ENCODE assay signal across 8 cellular contexts in the genomic region with DNA sequence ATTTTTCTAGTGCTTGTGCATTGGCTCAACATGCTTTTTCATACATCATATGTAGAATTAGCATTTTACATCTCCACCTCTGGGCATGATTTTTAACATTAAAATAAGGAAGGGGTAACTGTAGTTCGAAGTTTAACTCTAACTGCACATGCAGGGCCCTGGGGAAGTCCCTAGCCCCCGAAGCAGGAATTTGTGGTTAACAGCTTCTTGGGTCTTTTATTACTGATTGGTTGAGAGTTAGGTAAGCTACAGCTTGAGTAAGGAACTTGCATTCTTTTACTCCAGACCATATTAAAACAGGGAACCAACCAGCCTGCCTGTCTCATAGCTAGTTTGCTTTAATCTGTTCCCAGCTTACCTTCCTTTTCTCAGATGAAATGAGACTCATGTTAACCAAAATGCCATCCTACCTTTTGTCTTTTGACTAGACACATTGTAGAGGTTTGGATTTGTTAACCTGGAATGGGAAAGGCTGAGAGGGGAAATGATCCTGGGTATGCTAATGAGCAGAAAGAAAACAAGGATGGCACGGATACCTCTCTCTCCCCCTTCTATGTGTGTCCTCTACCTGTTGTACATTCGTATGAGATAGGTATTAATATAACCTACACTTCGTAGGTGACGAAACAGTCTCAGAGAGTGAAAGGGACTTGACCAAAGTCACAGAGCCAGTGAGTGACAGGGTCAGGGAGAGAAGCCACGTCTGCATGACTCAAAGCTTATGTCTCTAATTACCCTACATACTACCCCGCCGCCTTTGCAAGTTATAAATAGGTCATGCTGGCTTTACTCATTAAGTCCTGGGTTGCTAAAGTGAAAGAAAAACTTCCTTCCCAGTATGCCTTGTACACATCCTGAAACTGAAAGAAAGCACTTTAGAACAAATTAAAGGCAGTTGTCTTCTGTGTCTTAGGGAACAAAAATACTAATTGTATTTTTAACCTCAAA.
DNase-seq lines count a peak whose midpoint lies in the region; ATAC-seq, FAIRE-seq and TF ChIP-seq lines count a peak whose summit lies in the region.

No MANE protein-coding gene starts in this region.

- FAIRE-seq in GM19239 (lab: Jason Lieb, UNC): peak; percentile 100

- peak overlapping the region; percentile 30 for H3K4me3 ChIP-seq in effector memory CD4-positive, alpha-beta T cell (ENCODE audit: insufficient read depth, low read depth, low read length, poor library complexity, severe bottlenecking)
- no peak overlapping the region for H3K4me3 ChIP-seq in sigmoid colon

- no peak for TF ChIP-seq POLR2A in sigmoid colon (IDR thresholded peaks at IDR 0.05)

- 33 to 43% methylated on average over 9 of the region's 9 CpGs for WGBS in sigmoid colon, 2 donors

- intact Hi-C loops in sigmoid colon (cut with DNase I): no loop called here

- no peaks in the 10 kb centered on the region for H3K4me1 ChIP-seq in effector memory CD4-positive, alpha-beta T cell (ENCODE audit: control insufficient read depth, insufficient read depth, low read length, poor library complexity, severe bottlenecking)
- H3K4me1 ChIP-seq in sigmoid colon: no peaks in the 10 kb centered on the region

- peak; percentile 97 for ATAC-seq in HG03097 (IDR thresholded peaks at IDR 0.05; ENCODE audit: low FRiP score, unreplicated experiment)

- DNase-seq in GM19239 (ENCODE audit: insufficient read length, low spot score) (peak; percentile 3), SW480 (ENCODE audit: low spot score) (peak; percentile 6), sigmoid colon (no peak), cerebellum (ENCODE audit: low spot score) (no peak), NCI-H82 (lab: John Stamatoyannopoulos, UW) (no peak)
- peak in 2 of 3 donors; percentile 12 for DNase-seq in effector memory CD4-positive, alpha-beta T cell
- DNase-seq in stimulated activated CD8-positive, alpha-beta memory T cell treated with anti-CD3 and anti-CD28 coated beads, Interleukin-7, amount 100 ng/mL, for 48 hours (ENCODE audit: extremely low read depth in 1 of 2, low read depth in 1 of 2): peak; percentile 17 to 45

- peak overlapping the region; percentile 60 for H3K27ac ChIP-seq in effector memory CD4-positive, alpha-beta T cell (ENCODE audit: insufficient read depth, low read length, poor library complexity, severe bottlenecking)
- H3K27ac ChIP-seq in sigmoid colon: no peak overlapping the region

- no peak for TF ChIP-seq CTCF in sigmoid colon (IDR thresholded peaks at IDR 0.05)

- H3K36me3 ChIP-seq in effector memory CD4-positive, alpha-beta T cell (ENCODE audit: control insufficient read depth, insufficient read depth, low read length): no peaks in the 10 kb centered on the region
- H3K36me3 ChIP-seq in sigmoid colon: no peaks in the 10 kb centered on the region

- TF ChIP-seq EP300 in sigmoid colon (IDR thresholded peaks at IDR 0.05): no peak

- no peaks in the 10 kb centered on the region for H3K27me3 ChIP-seq in effector memory CD4-positive, alpha-beta T cell (replicated peaks; ENCODE audit: control insufficient read depth, insufficient read depth, low read length, poor library complexity, severe bottlenecking)
- no peaks in the 10 kb centered on the region for H3K27me3 ChIP-seq in sigmoid colon

- H3K9me3 ChIP-seq in effector memory CD4-positive, alpha-beta T cell (ENCODE audit: control insufficient read depth, low read length): no peaks in the 10 kb centered on the region
- H3K9me3 ChIP-seq in sigmoid colon: no peaks in the 10 kb centered on the region

Comparison
In these comparisons a context has a peak if more than half of its experiments do, and no peak if none do; other contexts are left out.
1. DNase-seq: peak in GM19239 (single experiment), SW480 (single experiment), effector memory CD4-positive, alpha-beta T cell (2 of 3) and stimulated activated CD8-positive, alpha-beta memory T cell treated with anti-CD3 and anti-CD28 coated beads, Interleukin-7, amount 100 ng/mL, for 48 hours (2 of 2); none in sigmoid colon (single experiment), cerebellum (single experiment) and NCI-H82 (single experiment).